Comparison of ENCODE assay signal across 1 cellular context in the genomic region with DNA sequence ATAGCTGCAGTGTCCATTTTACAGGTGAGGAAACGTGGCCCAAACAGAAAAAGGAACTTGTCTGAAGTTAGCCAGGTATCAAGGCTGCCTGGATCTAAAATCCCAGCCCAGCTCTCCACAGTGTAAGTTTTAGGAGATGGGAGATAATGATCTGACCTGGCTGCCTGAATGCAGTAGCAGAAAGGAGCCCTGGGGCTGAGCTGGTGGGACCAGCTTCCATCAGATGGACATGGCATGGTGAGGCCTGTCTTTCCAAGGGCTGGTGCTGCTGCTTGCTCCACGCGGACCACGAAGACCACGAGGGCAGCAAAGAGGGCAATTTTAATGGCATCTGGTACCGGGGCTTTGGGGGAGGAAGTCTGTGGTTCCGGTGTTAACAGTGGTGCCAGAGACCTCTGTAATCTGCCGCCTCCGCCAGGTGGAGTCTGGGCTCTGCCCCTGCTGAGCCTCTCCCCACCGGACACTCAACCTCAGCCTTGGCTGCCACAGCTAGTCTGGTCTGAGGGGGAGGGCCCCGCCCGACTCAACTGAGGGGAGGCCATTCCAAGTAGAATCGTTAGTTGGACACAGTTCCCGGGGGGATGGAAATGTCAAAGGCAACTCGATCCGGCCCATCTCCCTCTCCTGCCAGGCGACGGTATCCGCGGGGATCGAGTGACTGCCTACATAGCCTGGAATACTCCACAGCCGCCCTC.
TF ChIP-seq lines count a peak whose summit lies in the region.

No MANE protein-coding gene starts in this region.

TF ChIP-seq in H1, 55 proteins besides CTCF, POLR2A, EP300 and RAD21:
- TF ChIP-seq TEAD4 (IDR thresholded peaks at IDR 0.05; ENCODE audit: low read depth, low read length), result no peak
- no peak for TF ChIP-seq JUN (IDR thresholded peaks at IDR 0.05; ENCODE audit: low read depth, low read length)
- no peak for TF ChIP-seq TAF1 (IDR thresholded peaks at IDR 0.05; ENCODE audit: low read depth, low read length)
- no peak for TF ChIP-seq TCF12 (IDR thresholded peaks at IDR 0.05; ENCODE audit: low read depth, low read length)
- TF ChIP-seq, protein P1, sequence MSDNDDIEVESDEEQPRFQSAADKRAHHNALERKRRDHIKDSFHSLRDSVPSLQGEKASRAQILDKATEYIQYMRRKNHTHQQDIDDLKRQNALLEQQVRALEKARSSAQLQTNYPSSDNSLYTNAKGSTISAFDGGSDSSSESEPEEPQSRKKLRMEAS (IDR thresholded peaks at IDR 0.05), result peak; percentile 37; the same call in 1 of the 2 replicates
- TF ChIP-seq JUND (IDR thresholded peaks at IDR 0.05; ENCODE audit: low read length), result no peak
- TF ChIP-seq, protein P2, sequence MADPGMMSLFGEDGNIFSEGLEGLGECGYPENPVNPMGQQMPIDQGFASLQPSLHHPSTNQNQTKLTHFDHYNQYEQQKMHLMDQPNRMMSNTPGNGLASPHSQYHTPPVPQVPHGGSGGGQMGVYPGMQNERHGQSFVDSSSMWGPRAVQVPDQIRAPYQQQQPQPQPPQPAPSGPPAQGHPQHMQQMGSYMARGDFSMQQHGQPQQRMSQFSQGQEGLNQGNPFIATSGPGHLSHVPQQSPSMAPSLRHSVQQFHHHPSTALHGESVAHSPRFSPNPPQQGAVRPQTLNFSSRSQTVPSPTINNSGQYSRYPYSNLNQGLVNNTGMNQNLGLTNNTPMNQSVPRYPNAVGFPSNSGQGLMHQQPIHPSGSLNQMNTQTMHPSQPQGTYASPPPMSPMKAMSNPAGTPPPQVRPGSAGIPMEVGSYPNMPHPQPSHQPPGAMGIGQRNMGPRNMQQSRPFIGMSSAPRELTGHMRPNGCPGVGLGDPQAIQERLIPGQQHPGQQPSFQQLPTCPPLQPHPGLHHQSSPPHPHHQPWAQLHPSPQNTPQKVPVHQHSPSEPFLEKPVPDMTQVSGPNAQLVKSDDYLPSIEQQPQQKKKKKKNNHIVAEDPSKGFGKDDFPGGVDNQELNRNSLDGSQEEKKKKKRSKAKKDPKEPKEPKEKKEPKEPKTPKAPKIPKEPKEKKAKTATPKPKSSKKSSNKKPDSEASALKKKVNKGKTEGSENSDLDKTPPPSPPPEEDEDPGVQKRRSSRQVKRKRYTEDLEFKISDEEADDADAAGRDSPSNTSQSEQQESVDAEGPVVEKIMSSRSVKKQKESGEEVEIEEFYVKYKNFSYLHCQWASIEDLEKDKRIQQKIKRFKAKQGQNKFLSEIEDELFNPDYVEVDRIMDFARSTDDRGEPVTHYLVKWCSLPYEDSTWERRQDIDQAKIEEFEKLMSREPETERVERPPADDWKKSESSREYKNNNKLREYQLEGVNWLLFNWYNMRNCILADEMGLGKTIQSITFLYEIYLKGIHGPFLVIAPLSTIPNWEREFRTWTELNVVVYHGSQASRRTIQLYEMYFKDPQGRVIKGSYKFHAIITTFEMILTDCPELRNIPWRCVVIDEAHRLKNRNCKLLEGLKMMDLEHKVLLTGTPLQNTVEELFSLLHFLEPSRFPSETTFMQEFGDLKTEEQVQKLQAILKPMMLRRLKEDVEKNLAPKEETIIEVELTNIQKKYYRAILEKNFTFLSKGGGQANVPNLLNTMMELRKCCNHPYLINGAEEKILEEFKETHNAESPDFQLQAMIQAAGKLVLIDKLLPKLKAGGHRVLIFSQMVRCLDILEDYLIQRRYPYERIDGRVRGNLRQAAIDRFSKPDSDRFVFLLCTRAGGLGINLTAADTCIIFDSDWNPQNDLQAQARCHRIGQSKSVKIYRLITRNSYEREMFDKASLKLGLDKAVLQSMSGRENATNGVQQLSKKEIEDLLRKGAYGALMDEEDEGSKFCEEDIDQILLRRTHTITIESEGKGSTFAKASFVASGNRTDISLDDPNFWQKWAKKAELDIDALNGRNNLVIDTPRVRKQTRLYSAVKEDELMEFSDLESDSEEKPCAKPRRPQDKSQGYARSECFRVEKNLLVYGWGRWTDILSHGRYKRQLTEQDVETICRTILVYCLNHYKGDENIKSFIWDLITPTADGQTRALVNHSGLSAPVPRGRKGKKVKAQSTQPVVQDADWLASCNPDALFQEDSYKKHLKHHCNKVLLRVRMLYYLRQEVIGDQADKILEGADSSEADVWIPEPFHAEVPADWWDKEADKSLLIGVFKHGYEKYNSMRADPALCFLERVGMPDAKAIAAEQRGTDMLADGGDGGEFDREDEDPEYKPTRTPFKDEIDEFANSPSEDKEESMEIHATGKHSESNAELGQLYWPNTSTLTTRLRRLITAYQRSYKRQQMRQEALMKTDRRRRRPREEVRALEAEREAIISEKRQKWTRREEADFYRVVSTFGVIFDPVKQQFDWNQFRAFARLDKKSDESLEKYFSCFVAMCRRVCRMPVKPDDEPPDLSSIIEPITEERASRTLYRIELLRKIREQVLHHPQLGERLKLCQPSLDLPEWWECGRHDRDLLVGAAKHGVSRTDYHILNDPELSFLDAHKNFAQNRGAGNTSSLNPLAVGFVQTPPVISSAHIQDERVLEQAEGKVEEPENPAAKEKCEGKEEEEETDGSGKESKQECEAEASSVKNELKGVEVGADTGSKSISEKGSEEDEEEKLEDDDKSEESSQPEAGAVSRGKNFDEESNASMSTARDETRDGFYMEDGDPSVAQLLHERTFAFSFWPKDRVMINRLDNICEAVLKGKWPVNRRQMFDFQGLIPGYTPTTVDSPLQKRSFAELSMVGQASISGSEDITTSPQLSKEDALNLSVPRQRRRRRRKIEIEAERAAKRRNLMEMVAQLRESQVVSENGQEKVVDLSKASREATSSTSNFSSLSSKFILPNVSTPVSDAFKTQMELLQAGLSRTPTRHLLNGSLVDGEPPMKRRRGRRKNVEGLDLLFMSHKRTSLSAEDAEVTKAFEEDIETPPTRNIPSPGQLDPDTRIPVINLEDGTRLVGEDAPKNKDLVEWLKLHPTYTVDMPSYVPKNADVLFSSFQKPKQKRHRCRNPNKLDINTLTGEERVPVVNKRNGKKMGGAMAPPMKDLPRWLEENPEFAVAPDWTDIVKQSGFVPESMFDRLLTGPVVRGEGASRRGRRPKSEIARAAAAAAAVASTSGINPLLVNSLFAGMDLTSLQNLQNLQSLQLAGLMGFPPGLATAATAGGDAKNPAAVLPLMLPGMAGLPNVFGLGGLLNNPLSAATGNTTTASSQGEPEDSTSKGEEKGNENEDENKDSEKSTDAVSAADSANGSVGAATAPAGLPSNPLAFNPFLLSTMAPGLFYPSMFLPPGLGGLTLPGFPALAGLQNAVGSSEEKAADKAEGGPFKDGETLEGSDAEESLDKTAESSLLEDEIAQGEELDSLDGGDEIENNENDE (IDR thresholded peaks at IDR 0.05; ENCODE audit: insufficient replicate concordance, low read length), result no peak
- TF ChIP-seq YY1 (IDR thresholded peaks at IDR 0.05; ENCODE audit: low read depth, low read length), result peak; percentile 60; the same call in 1 of the 2 replicates
- TF ChIP-seq POLR2AphosphoS5 (IDR thresholded peaks at IDR 0.05; ENCODE audit: low read depth, low read length), result no peak
- 0 out of 4 replicates have a peak, but pooled peaks of 1 of the 2 experiments have one; percentile 0 for TF ChIP-seq SIN3A (conservative IDR thresholded peaks at IDR 0.05 in 1 of 2, IDR thresholded peaks at IDR 0.05 in 1 of 2; ENCODE audit: low read depth in 1 of 2, low read length in 2 of 2)
- no peak for TF ChIP-seq CEBPB (IDR thresholded peaks at IDR 0.05; ENCODE audit: low read depth, low read length)
- TF ChIP-seq RFX5 (IDR thresholded peaks at IDR 0.05; ENCODE audit: borderline replicate concordance, low read depth, low read length), result no peak
- no peak for TF ChIP-seq SIX5 (IDR thresholded peaks at IDR 0.05; ENCODE audit: low read depth, low read length)
- no peak for TF ChIP-seq SIRT6 (IDR thresholded peaks at IDR 0.05; ENCODE audit: low read length)
- TF ChIP-seq, protein P3, sequence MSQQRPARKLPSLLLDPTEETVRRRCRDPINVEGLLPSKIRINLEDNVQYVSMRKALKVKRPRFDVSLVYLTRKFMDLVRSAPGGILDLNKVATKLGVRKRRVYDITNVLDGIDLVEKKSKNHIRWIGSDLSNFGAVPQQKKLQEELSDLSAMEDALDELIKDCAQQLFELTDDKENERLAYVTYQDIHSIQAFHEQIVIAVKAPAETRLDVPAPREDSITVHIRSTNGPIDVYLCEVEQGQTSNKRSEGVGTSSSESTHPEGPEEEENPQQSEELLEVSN (IDR thresholded peaks at IDR 0.05), result no peak
- no peak for TF ChIP-seq BCL11A (IDR thresholded peaks at IDR 0.05; ENCODE audit: low read depth in 2 of 2, low read length in 2 of 2)
- no peak for TF ChIP-seq HDAC6 (IDR thresholded peaks at IDR 0.05; ENCODE audit: low read depth, low read length)
- no peak for TF ChIP-seq MAFK (IDR thresholded peaks at IDR 0.05; ENCODE audit: low read depth, low read length)
- no peak for TF ChIP-seq GTF2F1 (IDR thresholded peaks at IDR 0.05; ENCODE audit: borderline replicate concordance, low read depth, low read length)
- no peak for TF ChIP-seq KDM4A (IDR thresholded peaks at IDR 0.05; ENCODE audit: low read depth, low read length, severe bottlenecking)
- no peak for TF ChIP-seq SP2 (IDR thresholded peaks at IDR 0.05; ENCODE audit: low read length)
- no peak for TF ChIP-seq NANOG (IDR thresholded peaks at IDR 0.05; ENCODE audit: insufficient read depth, low read depth, low read length, poor library complexity, severe bottlenecking)
- no peak for TF ChIP-seq CBX8 (IDR thresholded peaks at IDR 0.05; ENCODE audit: borderline replicate concordance, low read depth, low read length)
- no peak for TF ChIP-seq BACH1 (IDR thresholded peaks at IDR 0.05; ENCODE audit: low read length)
- no peak for TF ChIP-seq SRF (IDR thresholded peaks at IDR 0.05; ENCODE audit: low read depth, low read length)
- no peak for TF ChIP-seq FOSL1 (IDR thresholded peaks at IDR 0.05; ENCODE audit: insufficient read depth, low read depth, low read length)
- TF ChIP-seq EGR1 (IDR thresholded peaks at IDR 0.05; ENCODE audit: borderline replicate concordance, low read depth, low read length), result no peak
- no peak for TF ChIP-seq POU5F1 (IDR thresholded peaks at IDR 0.05; ENCODE audit: low read depth, low read length)
- no peak for TF ChIP-seq BRCA1 (IDR thresholded peaks at IDR 0.05; ENCODE audit: low read depth, low read length)
- peak; percentile 57 for TF ChIP-seq SAP30 (IDR thresholded peaks at IDR 0.05; ENCODE audit: insufficient read depth, insufficient replicate concordance, low read length)
- TF ChIP-seq RNF2 (IDR thresholded peaks at IDR 0.05; ENCODE audit: borderline replicate concordance, low read depth, low read length, missing control alignments, poor library complexity, severe bottlenecking), result no peak
- TF ChIP-seq NRF1 (IDR thresholded peaks at IDR 0.05; ENCODE audit: low read depth, low read length), result no peak
- TF ChIP-seq TBP (IDR thresholded peaks at IDR 0.05; ENCODE audit: low read depth, low read length), result no peak
- no peak for TF ChIP-seq HDAC2 (IDR thresholded peaks at IDR 0.05; ENCODE audit: borderline replicate concordance in 1 of 2, low read depth in 2 of 2, low read length in 2 of 2)
- TF ChIP-seq CBX5 (IDR thresholded peaks at IDR 0.05; ENCODE audit: low read depth, low read length), result no peak
- TF ChIP-seq ASH2L (IDR thresholded peaks at IDR 0.05; ENCODE audit: low read length), result peak; percentile 38
